ENCODE assay signal across 17 cellular contexts in the genomic region with DNA sequence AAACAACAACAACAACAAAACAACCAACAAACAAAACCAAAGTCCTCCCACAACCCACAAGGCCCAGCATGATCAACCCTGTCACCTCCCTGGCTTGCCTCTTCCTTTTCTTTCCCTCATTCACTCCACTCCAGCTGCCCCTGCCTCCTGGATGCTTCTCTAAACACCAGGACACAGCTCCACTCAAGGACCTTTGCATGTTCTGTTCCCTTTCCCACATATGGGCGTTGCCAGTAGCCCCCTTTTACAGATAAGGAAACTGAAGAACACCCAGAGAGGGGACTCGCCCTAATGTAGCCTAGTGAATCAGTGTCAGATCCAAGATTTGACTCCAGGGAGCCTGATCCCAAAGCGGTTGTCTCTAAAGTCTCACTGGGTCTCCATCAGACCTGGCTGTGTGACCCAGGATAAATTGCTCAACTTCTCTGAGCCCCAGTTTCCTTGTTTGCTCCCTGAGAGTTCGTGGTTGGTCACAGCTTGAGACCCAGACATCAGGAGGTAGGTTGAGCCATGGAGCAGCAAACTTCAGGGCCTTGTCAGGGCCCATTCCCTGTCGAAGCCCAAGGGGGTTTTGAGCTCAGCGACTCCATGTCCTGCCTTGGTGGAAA. TPM values are rescaled to one million over a fixed set of nuclear protein-coding genes. Genes with fewer than 3 reads are reported as not detected.
DNase-seq lines count a peak whose midpoint lies in the region; ATAC-seq and TF ChIP-seq lines count a peak whose summit lies in the region.
"Had no signal": no experiment of that assay in that cellular context is flagged by ENCODE, and none has a peak within 500 bp of the region (broad histone marks: within the 10 kb centered on the region; RNA-seq: fewer than 3 reads in every experiment).

No MANE protein-coding gene starts in this region.

- H3K27ac ChIP-seq in IMR-90 (ENCODE audit: insufficient read depth, low read length) (no peak overlapping the region), mucosa of rectum (ENCODE audit: low read depth in 2 of 2, low read length in 2 of 2) (peak overlapping the region; percentile 95 to 97), stomach (peak overlapping the region; percentile 83 to 91 (median 90))

- no peak overlapping the region for H3K56ac ChIP-seq in IMR-90 (ENCODE audit: extremely low read depth, insufficient read depth, low read length)

- 90% methylated on average over 4 of the region's 6 CpGs; no CpG with 5 or more reads in 1 of the 2 experiments for WGBS in IMR-90 (ENCODE audit: extremely low coverage in 2 of 2, insufficient read length in 1 of 2), 2 experiments
- 41 to 64% (median 50%) methylated on average over 4 to 6 of the region's 6 CpGs for WGBS in stomach, 5 donors

- in situ Hi-C loops in IMR-90 (cut with MboI; ENCODE audit: low sequenced_read_pairs), result no loop called here
- in situ Hi-C loops in HAP-1 (cut with MboI; ENCODE audit: low sequenced_read_pairs), result no loop called here

- peak overlapping the region; percentile 64 for H3K27ac Mint-ChIP-seq in MCF 10A (ENCODE audit: low read depth, unreplicated experiment)
- H3K27ac Mint-ChIP-seq: activated naive CD8-positive, alpha-beta T cell treated with anti-CD3 and anti-CD28 coated beads, Interleukin-2, amount 10 ng/mL, durations not matched to agents 7 days and 5 days; CD4-positive, alpha-beta T cell; stimulated activated memory B cell treated with anti-CD40 and anti-IgM and Interleukin-4, amounts not matched to agents 10 μg/mL and 1 μg/mL and 100 μg/mL, for 72 hours had no signal

- no peak for TF ChIP-seq EP300 in stomach (IDR thresholded peaks at IDR 0.05)

- no peak overlapping the region for H3K4me2 ChIP-seq in IMR-90 (ENCODE audit: low read depth, low read length)

- H2BK15ac ChIP-seq in IMR-90 (ENCODE audit: low read depth, low read length), result 0 out of 3 replicates have a peak overlapping the region, but pooled peaks have one; percentile 10

- DNase-seq in IMR-90 (no peak), MCF 10A (ENCODE audit: unreplicated experiment) (no peak), stomach (no peak), HAP-1 (ENCODE audit: low spot score in 2 of 2) (no peak), AG08395 (ENCODE audit: low spot score) (no peak)
- no peak for DNase-seq in activated CD4-positive, alpha-beta T cell treated with anti-CD3 and anti-CD28 coated beads, Interleukin-2, amount 50 U/mL, for 48 hours
- DNase-seq: activated CD8-positive, alpha-beta memory T cell treated with anti-CD3 and anti-CD28 coated beads, Interleukin-2, amount 50 U/mL, for 4 hours; activated naive CD8-positive, alpha-beta T cell treated with anti-CD3 and anti-CD28 coated beads, Interleukin-2, amount 10 ng/mL, durations not matched to agents 7 days and 5 days; CD4-positive, alpha-beta T cell; midbrain; NCI-H1048; NCI-H2227 treated with DMSO at 0.1 percent for 48 hours had no signal

- no peaks in the 10 kb centered on the region for H3K9me3 Mint-ChIP-seq in MCF 10A (ENCODE audit: unreplicated experiment)
- H3K9me3 Mint-ChIP-seq: activated naive CD8-positive, alpha-beta T cell treated with anti-CD3 and anti-CD28 coated beads, Interleukin-2, amount 10 ng/mL, durations not matched to agents 7 days and 5 days; CD4-positive, alpha-beta T cell; stimulated activated memory B cell treated with anti-CD40 and anti-IgM and Interleukin-4, amounts not matched to agents 10 μg/mL and 1 μg/mL and 100 μg/mL, for 72 hours had no signal

- no peak for TF ChIP-seq RAD21 in IMR-90 (IDR thresholded peaks at IDR 0.05; ENCODE audit: low read length)

- H3K4me1 ChIP-seq in IMR-90 (ENCODE audit: control insufficient read depth, insufficient read depth, low read length), result peaks cover 16% of the 10 kb centered on the region
- H3K4me1 ChIP-seq in mucosa of rectum (ENCODE audit: control insufficient read depth in 2 of 2, insufficient read depth in 2 of 2, low read length in 2 of 2), result peaks cover 28 to 41% of the 10 kb centered on the region in 2 donors
- H3K4me1 ChIP-seq in stomach, result peaks cover 24 to 60% (median 55%) of the 10 kb centered on the region in 4 donors
- H3K4me1 ChIP-seq in HAP-1, result no peaks in the 10 kb centered on the region; the same call in 1 of the 2 replicates

- H3K9me3 ChIP-seq in IMR-90 (ENCODE audit: control insufficient read depth, insufficient read depth, low read length) (no peaks in the 10 kb centered on the region), mucosa of rectum (ENCODE audit: control insufficient read depth in 2 of 2, low read length in 2 of 2) (no peaks in the 10 kb centered on the region), stomach (no peaks in the 10 kb centered on the region), HAP-1 (no peaks in the 10 kb centered on the region)

- H3K4me3 ChIP-seq in IMR-90 (ENCODE audit: insufficient read depth, low read depth, low read length) (no peak overlapping the region), mucosa of rectum (ENCODE audit: low read length in 2 of 2) (peak overlapping the region in 1 of 2 donors; percentile 54), stomach (no peak overlapping the region), HAP-1 (no peak overlapping the region)

- ATAC-seq in IMR-90 (ENCODE audit: low read depth) (no peak), HG03175 (IDR thresholded peaks at IDR 0.05; ENCODE audit: unreplicated experiment) (no peak)
- ATAC-seq: activated CD4-positive, CD25-positive, alpha-beta regulatory T cell treated with anti-CD3 and anti-CD28 coated beads, Interleukin-2, amount 50 U/mL, for 24 hours had no signal

- H3K14ac ChIP-seq in IMR-90 (replicated peaks; ENCODE audit: low read depth, low read length), result no peak overlapping the region; the same call in 1 of the 2 replicates

- peak overlapping the region; percentile 7; the same call in 1 of the 2 replicates for H2AK5ac ChIP-seq in IMR-90 (ENCODE audit: low read depth, low read length)

- no peak overlapping the region for H2BK5ac ChIP-seq in IMR-90 (ENCODE audit: low read depth, low read length, poor library complexity, severe bottlenecking)

- no peak overlapping the region for H3K18ac ChIP-seq in IMR-90 (ENCODE audit: low read depth, low read length)

- intact Hi-C loops in IMR-90 (cut with micrococcal nuclease) (no loop called here), MCF 10A (cut with micrococcal nuclease) (no loop called here), stomach (cut with DNase I; ENCODE audit: low total_unique reads) (no loop called here)

- TF ChIP-seq POLR2A in IMR-90 (IDR thresholded peaks at IDR 0.05; ENCODE audit: low read depth, low read length), result no peak
- TF ChIP-seq POLR2A in stomach (IDR thresholded peaks at IDR 0.05), result no peak

- H4K5ac ChIP-seq in IMR-90 (ENCODE audit: low read depth, low read length), result no peak overlapping the region

- TF ChIP-seq CTCF in IMR-90 (conservative IDR thresholded peaks at IDR 0.05; ENCODE audit: low read depth, low read length), result no peak
- TF ChIP-seq CTCF in MCF 10A (IDR thresholded peaks at IDR 0.05; ENCODE audit: unreplicated experiment), result no peak
- no peak for TF ChIP-seq CTCF in stomach (IDR thresholded peaks at IDR 0.05)

- H3K4ac ChIP-seq in IMR-90 (ENCODE audit: low read depth, low read length), result no peak overlapping the region

- BruUV-seq in IMR-90 (replicated peaks; lab: Mats Ljungman, UMichigan) (no TSS peak), MCF 10A (replicated peaks; lab: Mats Ljungman, UMichigan) (no TSS peak)

- H3K27me3 Mint-ChIP-seq in MCF 10A (ENCODE audit: insufficient read depth, unreplicated experiment), result no peaks in the 10 kb centered on the region

- H3K9ac ChIP-seq in IMR-90 (ENCODE audit: low read depth, low read length), result no peak overlapping the region
- peak overlapping the region; percentile 53 to 77 for H3K9ac ChIP-seq in mucosa of rectum (ENCODE audit: low read depth in 1 of 2, low read length in 2 of 2)

- POLR2A ChIA-PET in IMR-90 (lab: Charles Lee; ENCODE audit: unreplicated experiment), result no interaction called here
- POLR2A ChIA-PET in MCF 10A (lab: Yijun Ruan, JAX), result interaction anchor here (1.1 kb wide), 1 partner anchor 29 kb away, joined by 3 read pairs; no protein-coding TSS in a partner anchor

- H4K20me1 ChIP-seq in IMR-90 (ENCODE audit: insufficient read depth, low read length), result no peaks in the 10 kb centered on the region

- H3K9me1 ChIP-seq in IMR-90 (ENCODE audit: insufficient read depth, low read length), result peaks cover 8% of the 10 kb centered on the region

- H4K91ac ChIP-seq in IMR-90 (ENCODE audit: insufficient read depth, low read depth, low read length), result no peak overlapping the region

- no peak overlapping the region for H2AFZ ChIP-seq in IMR-90 (replicated peaks; ENCODE audit: low read length, poor library complexity)

- peaks cover 16% of the 10 kb centered on the region for H3K36me3 Mint-ChIP-seq in MCF 10A (ENCODE audit: insufficient read depth, unreplicated experiment)
- H3K36me3 Mint-ChIP-seq: activated naive CD8-positive, alpha-beta T cell treated with anti-CD3 and anti-CD28 coated beads, Interleukin-2, amount 10 ng/mL, durations not matched to agents 7 days and 5 days; stimulated activated memory B cell treated with anti-CD40 and anti-IgM and Interleukin-4, amounts not matched to agents 10 μg/mL and 1 μg/mL and 100 μg/mL, for 72 hours had no signal

- H3K4me3 Mint-ChIP-seq in MCF 10A (ENCODE audit: unreplicated experiment), result no peak overlapping the region
- H3K4me3 Mint-ChIP-seq: activated naive CD8-positive, alpha-beta T cell treated with anti-CD3 and anti-CD28 coated beads, Interleukin-2, amount 10 ng/mL, durations not matched to agents 7 days and 5 days; CD4-positive, alpha-beta T cell; stimulated activated memory B cell treated with anti-CD40 and anti-IgM and Interleukin-4, amounts not matched to agents 10 μg/mL and 1 μg/mL and 100 μg/mL, for 72 hours had no signal

- no peak overlapping the region for H2BK120ac ChIP-seq in IMR-90 (ENCODE audit: low read depth, low read length)

- CTCF ChIA-PET in IMR-90 (lab: Yijun Ruan, JAX), result interaction anchor here (1.0 kb wide), 1 partner anchor 22 kb away, joined by 3 read pairs; no protein-coding TSS in a partner anchor
- CTCF ChIA-PET in MCF 10A (lab: Yijun Ruan, JAX), result interaction anchor here (0.9 to 1.9 kb wide), 3 partner anchors 10 to 217 kb away, joined by 3 to 11 read pairs (median 3); no protein-coding TSS in a partner anchor

- H2BK20ac ChIP-seq in IMR-90 (ENCODE audit: low read depth, low read length), result no peak overlapping the region

- peaks cover 31% of the 10 kb centered on the region for H3K4me1 Mint-ChIP-seq in MCF 10A (ENCODE audit: insufficient read depth, unreplicated experiment)

- H3K79me1 ChIP-seq in IMR-90 (ENCODE audit: low read depth in 1 of 2, low read length in 2 of 2), result peaks cover 0 to 12% of the 10 kb centered on the region in 2 experiments; a peak in 1 of 4 replicates

- dilution Hi-C loops in IMR-90 (cut with HindIII; ENCODE audit: low sequenced_read_pairs, unreplicated experiment), result no loop called here

- H3K23ac ChIP-seq in IMR-90 (ENCODE audit: low read depth, low read length), result no peak overlapping the region

- no peaks in the 10 kb centered on the region; the same call in 1 of the 2 replicates for H3K27me3 ChIP-seq in IMR-90 (ENCODE audit: control insufficient read depth, insufficient read depth, low read length)
- no peaks in the 10 kb centered on the region for H3K27me3 ChIP-seq in mucosa of rectum (ENCODE audit: control insufficient read depth in 2 of 2, insufficient read depth in 2 of 2, low read length in 2 of 2)
- peaks cover 0 to 23% (median 0%) of the 10 kb centered on the region in 3 donors for H3K27me3 ChIP-seq in stomach
- H3K27me3 ChIP-seq in HAP-1 (ENCODE audit: low read depth), result no peaks in the 10 kb centered on the region

- no peaks in the 10 kb centered on the region for H3K36me3 ChIP-seq in IMR-90 (ENCODE audit: control insufficient read depth, insufficient read depth, low read length)
- H3K36me3 ChIP-seq in mucosa of rectum (ENCODE audit: control insufficient read depth in 2 of 2, insufficient read depth in 2 of 2, low read length in 2 of 2), result no peaks in the 10 kb centered on the region
- no peaks in the 10 kb centered on the region for H3K36me3 ChIP-seq in stomach
- no peaks in the 10 kb centered on the region for H3K36me3 ChIP-seq in HAP-1 (replicated peaks)

- no peak overlapping the region for H4K8ac ChIP-seq in IMR-90 (ENCODE audit: low read depth in 2 of 2, low read length in 2 of 2)

- H2AK9ac ChIP-seq in IMR-90 (replicated peaks; ENCODE audit: low read depth, low read length, poor library complexity), result no peak overlapping the region

RNA-seq across cellular contexts. Expression of gene DOCK6, which starts 3.0 kb away (rescaled TPM):
- total RNA-seq in IMR-90 (2012; rRNA removed) (4.4 and 5.0 TPM in 2 replicates), MCF 10A (2022) (49.1 and 61.7 TPM in 2 replicates), stomach (100 to 1,000 TPM in 2 of 5 donors, 10 to 100 TPM in 3; 32.1 to 243 (median 99.5) TPM)
- polyA plus RNA-seq in IMR-90 (2012; rRNA removed) (17.7 and 18.4 TPM in 2 replicates), stomach (10 to 100 TPM; 21.4 to 39.8 (median 24.0) TPM)
- polyA plus RNA-seq in IMR-90 (2012; cell fraction: cytosol; rRNA removed), result 6.9 and 15.1 TPM in 2 replicates
- polyA plus RNA-seq in IMR-90 (2012; cell fraction: nucleus; rRNA removed; ENCODE audit: low replicate concordance), result 64.0 and 119 TPM in 2 replicates

RNA-seq across cellular contexts. Expression of gene ANGPTL8, which starts 25.9 kb away (rescaled TPM):
- total RNA-seq in IMR-90 (2012; rRNA removed), result not detected in 2 replicates
- not detected in 2 replicates for polyA plus RNA-seq in IMR-90 (2012; rRNA removed)
- 0.09 TPM in 1 of 2 replicates, not detected in the other for polyA plus RNA-seq in IMR-90 (2012; cell fraction: cytosol; rRNA removed)
- polyA plus RNA-seq in IMR-90 (2012; cell fraction: nucleus; rRNA removed; ENCODE audit: low replicate concordance), result 0.34 and 0.60 TPM in 2 replicates
- total RNA-seq in MCF 10A (2022), result not detected in 2 replicates
- total RNA-seq in stomach, result not detected
- under 1 TPM in 1 of 3 donors, not detected in 2; 0.70 TPM for polyA plus RNA-seq in stomach
- total RNA-seq: activated naive CD8-positive, alpha-beta T cell treated with anti-CD3 and anti-CD28 coated beads, Interleukin-2, amount 10 ng/mL, durations not matched to agents 7 days and 5 days; CD4-positive, alpha-beta T cell; renal cortical epithelial cell had no signal

RNA-seq across cellular contexts. Expression of gene TSPAN16, which starts 30.7 kb away (rescaled TPM):
- total RNA-seq in IMR-90 (2012; rRNA removed), result not detected in 2 replicates
- polyA plus RNA-seq in IMR-90 (2012; rRNA removed), result not detected in 2 replicates
- polyA plus RNA-seq in IMR-90 (2012; cell fraction: cytosol; rRNA removed), result not detected in 2 replicates
- polyA plus RNA-seq in IMR-90 (2012; cell fraction: nucleus; rRNA removed; ENCODE audit: low replicate concordance), result not detected in 2 replicates
- total RNA-seq in MCF 10A (2022), result not detected in 2 replicates
- not detected for total RNA-seq in stomach
- not detected for polyA plus RNA-seq in stomach
- total RNA-seq: activated naive CD8-positive, alpha-beta T cell treated with anti-CD3 and anti-CD28 coated beads, Interleukin-2, amount 10 ng/mL, durations not matched to agents 7 days and 5 days; CD4-positive, alpha-beta T cell; renal cortical epithelial cell had no signal
